In the genomic region with DNA sequence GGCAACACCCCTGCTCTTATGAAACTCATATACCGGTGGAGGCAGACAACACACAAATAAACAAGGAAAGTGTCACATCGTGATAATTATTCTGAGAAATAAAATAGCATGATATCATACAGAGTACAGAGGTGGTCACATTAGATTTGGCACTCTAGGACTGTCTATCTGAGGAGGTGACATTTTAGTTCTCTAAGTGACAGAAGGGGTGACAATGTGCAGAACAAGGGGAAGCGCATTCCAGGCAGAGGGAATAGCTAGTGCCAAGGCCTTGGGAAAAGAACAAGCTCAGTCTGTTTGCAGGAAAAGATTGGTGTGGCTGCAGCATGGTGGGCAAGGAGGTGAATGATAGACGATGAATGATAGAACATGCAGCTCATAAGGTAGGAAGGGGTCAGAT, we compare ENCODE assay signal across 27 cellular contexts. TPM values are rescaled to one million over a fixed set of nuclear protein-coding genes. Genes with fewer than 3 reads are reported as not detected.
"Had no signal": no experiment of that assay in that cellular context is flagged by ENCODE, and none has a peak within 500 bp of the region (broad histone marks: within the 10 kb centered on the region; RNA-seq: fewer than 3 reads in every experiment).

No MANE protein-coding gene starts in this region.

- H3K36me3 ChIP-seq: neutrophil, ovary, prostate gland had no signal

- H3K27ac ChIP-seq: neutrophil, prostate gland had no signal

- H3K4me2 ChIP-seq: hepatocyte had no signal

- DNase-seq: activated B cell treated with CpG ODN at 0.5 μM for 24 hours; activated CD4-positive, alpha-beta T cell treated with anti-CD3 and anti-CD28 coated beads for 36 hours; activated CD4-positive, alpha-beta T cell treated with anti-CD3 and anti-CD28 coated beads, Interleukin-2, amount 50 U/mL, for 48 hours; activated CD8-positive, alpha-beta memory T cell treated with anti-CD3 and anti-CD28 coated beads, Interleukin-2, amount 50 U/mL, for 48 hours; activated naive CD4-positive, alpha-beta T cell; activated T-cell treated with anti-CD3 and anti-CD28 coated beads, Interleukin-2, amount 50 U/mL, for 4 hours; amygdala; effector CD8-positive, alpha-beta T cell; foreskin melanocyte; kidney glomerular epithelial cell; stimulated activated CD4-positive, alpha-beta T cell treated with anti-CD3 and anti-CD28 coated beads, Interleukin-1b, Interleukin-23, amount 100 ng/mL, for 48 hours; stimulated activated naive CD8-positive, alpha-beta T cell treated with anti-CD3 and anti-CD28 coated beads, Interleukin-15, amount 100 ng/mL, for 72 hours; SW 1271; T-helper 17 cell; trophoblast cell had no signal

- H2AFZ ChIP-seq: hepatocyte had no signal

- H3K27ac Mint-ChIP-seq: activated B cell treated with CpG ODN at 0.5 μM for 24 hours; activated CD4-positive, alpha-beta T cell treated with anti-CD3 and anti-CD28 coated beads for 36 hours; activated T-helper 2 cell treated with anti-CD3 and anti-CD28 coated beads, Interferon-gamma antibody, Interleukin-2, Interleukin-4, amounts not matched to agents 10 μg/mL and 5 μg/mL and 100 μg/mL, durations not matched to agents 14 hours and 24 hours and 36 hours; stimulated activated effector memory CD8-positive, alpha-beta T cell treated with anti-CD3 and anti-CD28 coated beads, Interleukin-12 subunit alpha, Interleukin-12 subunit beta, amount 100 ng/mL, for 72 hours; stimulated activated naive CD8-positive, alpha-beta T cell treated with anti-CD3 and anti-CD28 coated beads, Interleukin-15, amount 100 ng/mL, for 72 hours; T-helper 17 cell had no signal

- H3K27me3 ChIP-seq: hepatocyte, neutrophil, ovary had no signal

- H3K36me3 Mint-ChIP-seq: natural killer cell treated with Interleukin-12 subunit alpha and Interleukin-12 subunit beta and Interleukin-15 and Interleukin-18, amount 100 ng/mL, for 72 hours; stimulated activated effector memory CD8-positive, alpha-beta T cell treated with anti-CD3 and anti-CD28 coated beads, Interleukin-12 subunit alpha, Interleukin-12 subunit beta, amount 100 ng/mL, for 72 hours had no signal

- H3K27me3 Mint-ChIP-seq: activated B cell treated with CpG ODN at 0.5 μM for 24 hours; natural killer cell treated with Interleukin-12 subunit alpha and Interleukin-12 subunit beta and Interleukin-15 and Interleukin-18, amount 100 ng/mL, for 72 hours had no signal

- H3K9me3 Mint-ChIP-seq: activated B cell treated with CpG ODN at 0.5 μM for 24 hours; activated T-cell treated with anti-CD3 and anti-CD28 coated beads, Interleukin-2, amount 50 U/mL, for 4 hours; activated T-helper 2 cell treated with anti-CD3 and anti-CD28 coated beads, Interferon-gamma antibody, Interleukin-2, Interleukin-4, amounts not matched to agents 10 μg/mL and 5 μg/mL and 100 μg/mL, durations not matched to agents 14 hours and 24 hours and 36 hours; natural killer cell treated with Interleukin-12 subunit alpha and Interleukin-12 subunit beta and Interleukin-15 and Interleukin-18, amount 100 ng/mL, for 72 hours; stimulated activated effector memory CD8-positive, alpha-beta T cell treated with anti-CD3 and anti-CD28 coated beads, Interleukin-12 subunit alpha, Interleukin-12 subunit beta, amount 100 ng/mL, for 72 hours; stimulated activated naive CD8-positive, alpha-beta T cell treated with anti-CD3 and anti-CD28 coated beads, Interleukin-15, amount 100 ng/mL, for 72 hours had no signal

- H3K79me2 ChIP-seq: hepatocyte had no signal

- ATAC-seq: activated CD4-positive, alpha-beta T cell treated with anti-CD3 and anti-CD28 coated beads for 36 hours; activated T-cell treated with anti-CD3 and anti-CD28 coated beads, Interleukin-2, amount 50 U/mL, for 4 hours; esophagus mucosa; natural killer cell treated with Interleukin-12 subunit alpha and Interleukin-12 subunit beta and Interleukin-15 and Interleukin-18, amount 100 ng/mL, for 72 hours; stimulated activated effector memory CD8-positive, alpha-beta T cell treated with anti-CD3 and anti-CD28 coated beads, Interleukin-12 subunit alpha, Interleukin-12 subunit beta, amount 100 ng/mL, for 72 hours; stimulated activated naive CD8-positive, alpha-beta T cell treated with anti-CD3 and anti-CD28 coated beads, Interleukin-15, amount 100 ng/mL, for 72 hours; T-helper 17 cell had no signal

- H3K4me3 Mint-ChIP-seq: activated B cell treated with CpG ODN at 0.5 μM for 24 hours; activated CD4-positive, alpha-beta T cell treated with anti-CD3 and anti-CD28 coated beads for 36 hours; activated T-cell treated with anti-CD3 and anti-CD28 coated beads, Interleukin-2, amount 50 U/mL, for 4 hours; natural killer cell treated with Interleukin-12 subunit alpha and Interleukin-12 subunit beta and Interleukin-15 and Interleukin-18, amount 100 ng/mL, for 72 hours; stimulated activated effector memory CD8-positive, alpha-beta T cell treated with anti-CD3 and anti-CD28 coated beads, Interleukin-12 subunit alpha, Interleukin-12 subunit beta, amount 100 ng/mL, for 72 hours; stimulated activated naive CD8-positive, alpha-beta T cell treated with anti-CD3 and anti-CD28 coated beads, Interleukin-15, amount 100 ng/mL, for 72 hours; T-helper 17 cell had no signal

- H3K4me3 ChIP-seq: hepatocyte, ovary, prostate gland had no signal

- H3K9me3 ChIP-seq: neutrophil, ovary, prostate gland had no signal

RNA-seq across cellular contexts. Expression of gene IL5, which starts 40.1 kb away (rescaled TPM):
- total RNA-seq: activated B cell treated with CpG ODN at 0.5 μM for 24 hours, dermis blood vessel endothelial cell, esophagus mucosa, hepatocyte, liver, mesenteric fat pad, ovary, prostate gland, T-helper 17 cell, temporal lobe had no signal
- polyA plus RNA-seq: hepatocyte, liver, ovary had no signal
